In genomic region chr21:34913786-34914185, GRCh38 we compare ENCODE assay signal across 17 cellular contexts.
DNase-seq lines count a peak whose midpoint lies in the region; ATAC-seq and TF ChIP-seq lines count a peak whose summit lies in the region.
"Had no signal": no experiment of that assay in that cellular context is flagged by ENCODE, and none has a peak within 500 bp of the region (broad histone marks: within the 10 kb centered on the region; RNA-seq: fewer than 3 reads in every experiment).

No MANE protein-coding gene starts in this region.

- peak; percentile 95 for DNase-seq in AG10803 (ENCODE audit: low read depth)
- DNase-seq in EH (ENCODE audit: low read depth) = peak; percentile 80
- peak; percentile 72 to 81 for DNase-seq in foreskin fibroblast
- DNase-seq in LoVo (ENCODE audit: low spot score) = no peak
- no peak for DNase-seq in AML-193 (lab: John Stamatoyannopoulos, UW)
- DNase-seq in right atrium auricular region (ENCODE audit: low spot score) = no peak
- DNase-seq: COR-L47, DMS153, MM.1S, NCI-H1105 treated with DMSO at 0.1 percent for 48 hours, NCI-H187, NCI-H446, NCI-H748 treated with DMSO at 0.1 percent for 48 hours, PC-9, T-helper 17 cell had no signal

- H3K4me1 ChIP-seq in right atrium auricular region = no peaks in the 10 kb centered on the region

- no peak for TF ChIP-seq CTCF in AG10803 (conservative IDR thresholded peaks at IDR 0.05; ENCODE audit: low read length)
- TF ChIP-seq CTCF in foreskin fibroblast (IDR thresholded peaks at IDR 0.05; ENCODE audit: low read depth, low read length) = no peak
- TF ChIP-seq CTCF in right atrium auricular region (IDR thresholded peaks at IDR 0.05) = no peak

- H3K27me3 ChIP-seq in right atrium auricular region = no peaks in the 10 kb centered on the region

- H3K9me3 ChIP-seq in right atrium auricular region = no peaks in the 10 kb centered on the region

- ATAC-seq in SK-N-SH treated with all-trans-retinoic acid at 6 μM for 48 hours (peak; percentile 71), GM21360 (IDR thresholded peaks at IDR 0.05; ENCODE audit: unreplicated experiment) (no peak)
- ATAC-seq: T-helper 17 cell had no signal

- no peak overlapping the region for H3K4me3 ChIP-seq in AG10803 (ENCODE audit: low read length)
- no peak overlapping the region for H3K4me3 ChIP-seq in foreskin fibroblast (ENCODE audit: low read depth in 1 of 2, low read length in 2 of 2)
- no peak overlapping the region for H3K4me3 ChIP-seq in right atrium auricular region
- H3K4me3 ChIP-seq: PC-9 had no signal

- H3K36me3 ChIP-seq in right atrium auricular region = no peaks in the 10 kb centered on the region

- H3K27ac ChIP-seq in right atrium auricular region = no peak overlapping the region
- H3K27ac ChIP-seq: PC-9 had no signal

TF ChIP-seq in SK-N-SH treated with all-trans-retinoic acid at 6 μM for 48 hours, 23 proteins besides CTCF, POLR2A, EP300 and RAD21:
- TF ChIP-seq TSHZ2 (CRISPR knock-in tag; IDR thresholded peaks at IDR 0.05) (no peak), ZNF565 (CRISPR knock-in tag; conservative IDR thresholded peaks at IDR 0.05; ENCODE audit: low read depth) (no peak), ESRRG (CRISPR knock-in tag; IDR thresholded peaks at IDR 0.05) (no peak), TOX (CRISPR knock-in tag; IDR thresholded peaks at IDR 0.05; ENCODE audit: borderline replicate concordance) (no peak), ZNF8 (CRISPR knock-in tag; IDR thresholded peaks at IDR 0.05) (no peak)

Comparison
In these comparisons a context has a peak if more than half of its experiments do, and no peak if none do; other contexts are left out.
1. DNase-seq: peak in AG10803 (single experiment), EH (single experiment) and foreskin fibroblast (2 of 2); none in LoVo (single experiment), AML-193 (0 of 2) and right atrium auricular region (single experiment).